25 cellular contexts compared by ENCODE assay signal in the genomic region with DNA sequence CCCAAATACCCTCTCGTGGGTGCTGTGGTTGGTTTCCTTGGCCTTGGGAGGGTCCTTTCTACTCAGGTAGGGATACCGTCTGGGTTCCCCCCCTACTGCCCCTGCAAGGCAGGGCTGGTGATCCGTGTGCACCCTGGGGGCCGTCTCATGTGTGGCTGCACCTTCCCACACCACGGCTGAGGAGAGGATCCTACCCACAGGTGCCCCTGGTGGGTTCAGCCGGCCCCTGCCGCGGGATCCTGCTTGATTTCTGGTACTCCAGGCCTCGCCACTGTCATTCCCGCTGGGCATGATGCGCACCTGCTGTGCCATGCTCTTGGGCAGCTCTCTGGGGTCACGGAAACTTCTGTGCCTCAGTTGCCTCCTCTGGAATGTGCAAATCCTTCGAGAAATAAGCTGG. TPM values are rescaled to one million over a fixed set of nuclear protein-coding genes. Genes with fewer than 3 reads are reported as not detected.
"Had no signal": no experiment of that assay in that cellular context is flagged by ENCODE, and none has a peak within 500 bp of the region (broad histone marks: within the 10 kb centered on the region; RNA-seq: fewer than 3 reads in every experiment).

No MANE protein-coding gene starts in this region.

- H3K27me3 ChIP-seq: right lobe of liver had no signal

- H3K79me2 ChIP-seq: parathyroid adenoma had no signal

- H3K4me3 ChIP-seq: lung, thyroid gland had no signal

- DNase-seq: cortex of kidney; effector CD4-positive, alpha-beta T cell; foreskin fibroblast; gastrocnemius medialis; kidney; naive B cell; right lobe of liver; stimulated activated CD4-positive, alpha-beta T cell treated with anti-CD3 and anti-CD28 coated beads, Interleukin-12 subunit alpha, Interleukin-12 subunit beta, amount 100 ng/mL, for 4 hours; stimulated activated CD4-positive, alpha-beta T cell treated with anti-CD3 and anti-CD28 coated beads, Interleukin-1b, Interleukin-23, amount 100 ng/mL, for 48 hours; stimulated activated CD4-positive, alpha-beta T cell treated with anti-CD3 and anti-CD28 coated beads, Interleukin-4, amount 100 ng/mL, for 1 hour; stimulated activated CD8-positive, alpha-beta memory T cell treated with anti-CD3 and anti-CD28 coated beads, Interleukin-4, amount 100 ng/mL, for 48 hours; stimulated activated naive CD4-positive, alpha-beta T cell; stomach; thyroid gland; trophoblast cell had no signal

- H3K27ac Mint-ChIP-seq: memory B cell; naive B cell; natural killer cell treated with Interleukin-12 subunit alpha and Interleukin-12 subunit beta and Interleukin-15 and Interleukin-18, amount 100 ng/mL, for 72 hours; progenitor cell of endocrine pancreas had no signal

- H3K9me3 ChIP-seq: gastrocnemius medialis, right lobe of liver, stomach, thyroid gland had no signal

- H3K27ac ChIP-seq: epithelial cell of prostate, gastrocnemius medialis, parathyroid adenoma, right lobe of liver, stomach, thyroid gland had no signal

- H3K36me3 Mint-ChIP-seq: memory B cell; naive B cell; natural killer cell treated with Interleukin-12 subunit alpha and Interleukin-12 subunit beta and Interleukin-15 and Interleukin-18, amount 100 ng/mL, for 72 hours had no signal

- H3K4me1 ChIP-seq: gastrocnemius medialis, parathyroid adenoma had no signal

- H3K4me1 Mint-ChIP-seq: memory B cell had no signal

- H3K9me3 Mint-ChIP-seq: memory B cell; naive B cell; natural killer cell treated with Interleukin-12 subunit alpha and Interleukin-12 subunit beta and Interleukin-15 and Interleukin-18, amount 100 ng/mL, for 72 hours; neural crest cell had no signal

- H3K4me3 Mint-ChIP-seq: memory B cell; natural killer cell treated with Interleukin-12 subunit alpha and Interleukin-12 subunit beta and Interleukin-15 and Interleukin-18, amount 100 ng/mL, for 72 hours; neural crest cell had no signal

- H3K36me3 ChIP-seq: gastrocnemius medialis, right lobe of liver, stomach, thyroid gland had no signal

- H3K9ac ChIP-seq: parathyroid adenoma had no signal

RNA-seq across cellular contexts. Expression of a gene that starts 30.8 kb away (rescaled TPM):
- total RNA-seq: gastrocnemius medialis; kidney; mononuclear cell; natural killer cell treated with Interleukin-12 subunit alpha and Interleukin-12 subunit beta and Interleukin-15 and Interleukin-18, amount 100 ng/mL, for 72 hours; osteoblast; subcutaneous adipose tissue; thyroid gland had no signal
- polyA plus RNA-seq: lung had no signal
